ENCODE assay signal across 1 cellular context in the genomic region with DNA sequence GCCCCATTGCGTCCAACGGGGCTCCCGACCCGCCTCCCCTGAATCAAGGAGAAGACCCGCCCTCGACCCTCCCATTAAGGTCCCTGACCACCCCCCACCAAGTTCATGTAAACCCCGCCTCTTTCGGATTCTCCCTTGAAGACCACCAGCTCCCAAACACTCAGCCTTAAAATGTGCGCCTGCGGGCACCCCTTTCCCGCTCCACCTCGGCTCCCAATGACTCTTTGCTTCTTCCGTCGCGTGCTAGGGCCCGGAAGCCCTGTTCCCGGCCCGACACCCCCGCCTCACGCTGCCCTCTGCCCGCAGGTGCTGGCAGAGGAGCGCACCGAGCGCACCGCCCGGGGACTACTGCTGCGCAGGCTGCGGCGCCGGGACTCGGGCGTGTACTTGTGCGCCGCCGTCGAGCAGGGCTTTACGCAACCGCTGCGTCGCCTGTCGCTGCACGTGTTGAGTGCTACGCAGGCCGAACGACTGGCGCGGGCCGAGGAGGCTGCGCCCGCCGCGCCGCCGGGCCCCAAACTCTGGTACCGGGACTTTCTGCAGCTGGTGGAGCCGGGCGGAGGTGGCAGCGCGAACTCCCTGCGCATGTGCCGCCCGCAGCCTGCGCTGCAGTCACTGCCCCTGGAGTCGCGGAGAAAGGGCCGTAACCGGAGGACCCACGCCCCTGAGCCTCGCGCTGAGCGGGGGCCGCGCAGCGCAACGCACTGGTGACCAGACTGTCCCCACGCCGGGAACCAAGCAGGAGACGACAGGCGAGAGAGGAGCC.
TF ChIP-seq lines count a peak whose summit lies in the region.

No MANE protein-coding gene starts in this region.

TF ChIP-seq in GM12878, 131 proteins besides CTCF, POLR2A, EP300 and RAD21:
- TF ChIP-seq SUZ12 (IDR thresholded peaks at IDR 0.05; ENCODE audit: unreplicated experiment): peak; percentile 31
- TF ChIP-seq, protein P1, sequence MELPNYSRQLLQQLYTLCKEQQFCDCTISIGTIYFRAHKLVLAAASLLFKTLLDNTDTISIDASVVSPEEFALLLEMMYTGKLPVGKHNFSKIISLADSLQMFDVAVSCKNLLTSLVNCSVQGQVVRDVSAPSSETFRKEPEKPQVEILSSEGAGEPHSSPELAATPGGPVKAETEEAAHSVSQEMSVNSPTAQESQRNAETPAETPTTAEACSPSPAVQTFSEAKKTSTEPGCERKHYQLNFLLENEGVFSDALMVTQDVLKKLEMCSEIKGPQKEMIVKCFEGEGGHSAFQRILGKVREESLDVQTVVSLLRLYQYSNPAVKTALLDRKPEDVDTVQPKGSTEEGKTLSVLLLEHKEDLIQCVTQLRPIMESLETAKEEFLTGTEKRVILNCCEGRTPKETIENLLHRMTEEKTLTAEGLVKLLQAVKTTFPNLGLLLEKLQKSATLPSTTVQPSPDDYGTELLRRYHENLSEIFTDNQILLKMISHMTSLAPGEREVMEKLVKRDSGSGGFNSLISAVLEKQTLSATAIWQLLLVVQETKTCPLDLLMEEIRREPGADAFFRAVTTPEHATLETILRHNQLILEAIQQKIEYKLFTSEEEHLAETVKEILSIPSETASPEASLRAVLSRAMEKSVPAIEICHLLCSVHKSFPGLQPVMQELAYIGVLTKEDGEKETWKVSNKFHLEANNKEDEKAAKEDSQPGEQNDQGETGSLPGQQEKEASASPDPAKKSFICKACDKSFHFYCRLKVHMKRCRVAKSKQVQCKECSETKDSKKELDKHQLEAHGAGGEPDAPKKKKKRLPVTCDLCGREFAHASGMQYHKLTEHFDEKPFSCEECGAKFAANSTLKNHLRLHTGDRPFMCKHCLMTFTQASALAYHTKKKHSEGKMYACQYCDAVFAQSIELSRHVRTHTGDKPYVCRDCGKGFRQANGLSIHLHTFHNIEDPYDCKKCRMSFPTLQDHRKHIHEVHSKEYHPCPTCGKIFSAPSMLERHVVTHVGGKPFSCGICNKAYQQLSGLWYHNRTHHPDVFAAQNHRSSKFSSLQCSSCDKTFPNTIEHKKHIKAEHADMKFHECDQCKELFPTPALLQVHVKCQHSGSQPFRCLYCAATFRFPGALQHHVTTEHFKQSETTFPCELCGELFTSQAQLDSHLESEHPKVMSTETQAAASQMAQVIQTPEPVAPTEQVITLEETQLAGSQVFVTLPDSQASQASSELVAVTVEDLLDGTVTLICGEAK (IDR thresholded peaks at IDR 0.05; ENCODE audit: borderline replicate concordance): no peak
